Comparison of ENCODE assay signal across 4 cellular contexts in genomic region chr16:15335609-15336008, GRCh38. TPM values are rescaled to one million over a fixed set of nuclear protein-coding genes. Genes with fewer than 3 reads are reported as not detected.
"Had no signal": no experiment of that assay in that cellular context is flagged by ENCODE, and none has a peak within 500 bp of the region (broad histone marks: within the 10 kb centered on the region; RNA-seq: fewer than 3 reads in every experiment).

No MANE protein-coding gene starts in this region.

RNA-seq across cellular contexts. Expression of gene NPIPA5, which starts 42.5 kb away (rescaled TPM):
- total RNA-seq: HT-29, IMR-90 had no signal

RNA-seq across cellular contexts. Expression of gene MPV17L, which starts 59.9 kb away (rescaled TPM):
- total RNA-seq: HT-29, HT1080, IMR-90, K562 had no signal
- polyA plus RNA-seq: K562 had no signal
